ENCODE assay signal across 19 cellular contexts in the genomic region with DNA sequence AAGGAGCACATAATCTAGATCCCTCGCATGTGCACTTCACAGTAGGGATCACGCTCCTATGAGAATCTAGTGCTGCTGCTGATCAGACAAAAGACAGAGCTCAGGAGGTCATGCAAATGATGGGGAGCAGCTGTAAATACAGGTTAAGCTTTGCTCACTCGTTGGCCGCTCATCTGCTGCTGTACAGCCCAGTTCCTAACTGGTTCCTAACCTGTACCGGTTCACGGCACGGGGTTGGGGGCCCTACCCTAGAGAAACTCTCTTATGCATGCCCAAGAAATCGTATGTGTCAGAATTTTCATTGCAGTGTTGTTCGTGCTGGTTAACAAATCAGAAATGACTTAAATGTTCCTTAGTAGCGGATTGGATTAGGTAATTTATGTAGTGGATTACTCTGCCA.
A peak's percentile ranks its signal among the peaks of the same experiment; 100 is the strongest.
DNase-seq lines count a peak whose midpoint lies in the region; ATAC-seq lines count a peak whose summit lies in the region.
"Had no signal": no experiment of that assay in that cellular context is flagged by ENCODE, and none has a peak within 500 bp of the region (broad histone marks: within the 10 kb centered on the region; RNA-seq: fewer than 3 reads in every experiment).

No MANE protein-coding gene starts in this region.

- peak overlapping the region; percentile 60 for H3K27ac ChIP-seq in CD4-positive, CD25-positive, alpha-beta regulatory T cell (ENCODE audit: insufficient read depth, low read length, poor library complexity, severe bottlenecking)
- H3K27ac ChIP-seq: GM23248 had no signal

- no peak for ATAC-seq in CD4-positive, CD25-positive, alpha-beta regulatory T cell (ENCODE audit: low read depth in 2 of 2)
- ATAC-seq in T-helper 17 cell (no peak), GM18909 (IDR thresholded peaks at IDR 0.05; ENCODE audit: poor library complexity, unreplicated experiment) (no peak), GM21529 (IDR thresholded peaks at IDR 0.05; ENCODE audit: unreplicated experiment) (no peak)
- ATAC-seq: GM12878 had no signal

- H3K4me3 ChIP-seq in CD4-positive, CD25-positive, alpha-beta regulatory T cell (ENCODE audit: low read depth, low read length) = peak overlapping the region; percentile 8
- H3K4me3 ChIP-seq: GM12878, GM23248 had no signal

- H3K27me3 Mint-ChIP-seq in CD4-positive, CD25-positive, alpha-beta regulatory T cell = no peaks in the 10 kb centered on the region
- H3K27me3 Mint-ChIP-seq in T-helper 17 cell = peaks cover 6% of the 10 kb centered on the region
- H3K27me3 Mint-ChIP-seq: CD4-positive, alpha-beta T cell; CD8-positive, alpha-beta memory T cell had no signal

- peaks cover 3% of the 10 kb centered on the region for H3K36me3 ChIP-seq in CD4-positive, CD25-positive, alpha-beta regulatory T cell (ENCODE audit: control insufficient read depth, insufficient read depth, low read length)

- H3K9me3 ChIP-seq in CD4-positive, CD25-positive, alpha-beta regulatory T cell (ENCODE audit: control insufficient read depth in 2 of 2, low read length in 2 of 2) = no peaks in the 10 kb centered on the region
- no peaks in the 10 kb centered on the region for H3K9me3 ChIP-seq in T-helper 17 cell (ENCODE audit: control insufficient read depth, low read length, poor library complexity, severe bottlenecking)

- H3K4me3 Mint-ChIP-seq in CD4-positive, CD25-positive, alpha-beta regulatory T cell = peak overlapping the region in 2 of 4 donors; percentile 23 to 73
- no peak overlapping the region for H3K4me3 Mint-ChIP-seq in T-helper 17 cell
- H3K4me3 Mint-ChIP-seq: CD4-positive, alpha-beta T cell; CD8-positive, alpha-beta memory T cell had no signal

- H3K4me1 Mint-ChIP-seq in CD4-positive, CD25-positive, alpha-beta regulatory T cell = peaks cover 9 to 22% (median 15%) of the 10 kb centered on the region in 4 donors
- H3K4me1 Mint-ChIP-seq in T-helper 17 cell = peaks cover 17% of the 10 kb centered on the region

- peak overlapping the region; percentile 33 to 79 (median 51) for H3K27ac Mint-ChIP-seq in CD4-positive, CD25-positive, alpha-beta regulatory T cell
- H3K27ac Mint-ChIP-seq in T-helper 17 cell = peak overlapping the region; percentile 74
- H3K27ac Mint-ChIP-seq: CD4-positive, alpha-beta T cell had no signal

- no peaks in the 10 kb centered on the region for H3K36me3 Mint-ChIP-seq in CD4-positive, CD25-positive, alpha-beta regulatory T cell
- peaks cover 2% of the 10 kb centered on the region for H3K36me3 Mint-ChIP-seq in T-helper 17 cell (ENCODE audit: low read depth)

- DNase-seq in CD4-positive, CD25-positive, alpha-beta regulatory T cell = no peak
- DNase-seq in NCI-H526 (lab: John Stamatoyannopoulos, UW) = peak; percentile 45 to 76
- no peak for DNase-seq in T-helper 17 cell
- DNase-seq in islet precursor cell = peak; percentile 28
- no peak for DNase-seq in iPS-NIHi11 (ENCODE audit: low spot score)
- no peak for DNase-seq in 8988T
- DNase-seq: C1 segment of cervical spinal cord; CD4-positive, alpha-beta T cell; CD8-positive, alpha-beta memory T cell; DMS 273 treated with DMSO at 0.1 percent for 48 hours; DMS79; EL; GDM1; GM23248; H7; HCEC 1CT had no signal

- no peaks in the 10 kb centered on the region for H3K27me3 ChIP-seq in CD4-positive, CD25-positive, alpha-beta regulatory T cell (ENCODE audit: control insufficient read depth, insufficient read depth, low read length)

- H3K4me1 ChIP-seq in CD4-positive, CD25-positive, alpha-beta regulatory T cell (ENCODE audit: control insufficient read depth, insufficient read depth, low read length, poor library complexity, severe bottlenecking) = peaks cover 9% of the 10 kb centered on the region

- H3K9me3 Mint-ChIP-seq in CD4-positive, CD25-positive, alpha-beta regulatory T cell = peaks cover 0 to 6% (median 0%) of the 10 kb centered on the region in 7 donors
- H3K9me3 Mint-ChIP-seq: CD4-positive, alpha-beta T cell; CD8-positive, alpha-beta memory T cell had no signal

Comparison
In these comparisons a context has a peak if more than half of its experiments do, and no peak if none do; other contexts are left out.
1. DNase-seq: peak in NCI-H526 (2 of 2) and islet precursor cell (single experiment); none in CD4-positive, CD25-positive, alpha-beta regulatory T cell (0 of 3), T-helper 17 cell (0 of 3), iPS-NIHi11 (single experiment) and 8988T (single experiment).